13 cellular contexts compared by ENCODE assay signal in the genomic region with DNA sequence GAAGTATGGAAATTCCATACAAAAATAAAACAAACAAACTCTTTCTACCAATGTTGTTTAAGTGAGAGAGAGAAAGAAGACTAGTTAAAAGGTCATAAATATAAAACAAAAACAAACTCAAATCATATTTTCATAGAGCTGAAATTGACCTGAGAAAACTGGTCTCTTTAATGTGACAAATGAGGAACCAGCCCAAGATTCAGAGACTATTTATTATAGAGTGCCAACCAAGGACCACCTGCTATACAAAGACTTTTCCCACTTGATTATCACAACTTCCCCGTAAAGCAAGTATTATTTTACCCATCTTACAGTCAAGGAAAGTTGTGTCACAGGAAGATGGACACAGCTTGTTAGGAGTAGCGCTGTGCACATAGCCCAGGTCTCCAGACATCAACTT. TPM values are rescaled to one million over a fixed set of nuclear protein-coding genes. Genes with fewer than 3 reads are reported as not detected.
DNase-seq lines count a peak whose midpoint lies in the region; ATAC-seq and TF ChIP-seq lines count a peak whose summit lies in the region.
"Had no signal": no experiment of that assay in that cellular context is flagged by ENCODE, and none has a peak within 500 bp of the region (broad histone marks: within the 10 kb centered on the region; RNA-seq: fewer than 3 reads in every experiment).

No MANE protein-coding gene starts in this region.

- peaks cover 94 to 97% of the 10 kb centered on the region in 2 experiments for H3K4me1 ChIP-seq in neutrophil (ENCODE audit: control insufficient read depth in 1 of 2, insufficient read depth in 1 of 2, low read depth in 1 of 2, low read length in 1 of 2)
- H3K4me1 ChIP-seq: A549 had no signal

- no peak for DNase-seq in T-helper 2 cell treated with Interferon-gamma antibody and Interleukin-4, amounts not matched to agents 5 μg/mL and 100 μg/mL, for 36 hours (ENCODE audit: low spot score)
- DNase-seq in T-helper 2 cell (no peak), KBM-7 (peak; percentile 59), NCI-H1092 treated with DMSO at 0.1 percent for 48 hours (lab: John Stamatoyannopoulos, UW) (no peak), omental fat pad (ENCODE audit: low spot score) (no peak)
- DNase-seq in activated CD8-positive, alpha-beta T cell treated with anti-CD3 and anti-CD28 coated beads, Interleukin-2, amount 10 ng/mL, durations not matched to agents 7 days and 5 days, result no peak
- DNase-seq: DMS153, NCI-H446, right lobe of liver, upper lobe of left lung had no signal

- TF ChIP-seq CTCF in neutrophil (IDR thresholded peaks at IDR 0.05) (no peak), omental fat pad (IDR thresholded peaks at IDR 0.05) (no peak)

- POLR2A ChIA-PET in activated CD8-positive, alpha-beta T cell treated with anti-CD3 and anti-CD28 coated beads, Interleukin-2, amount 10 ng/mL, durations not matched to agents 7 days and 5 days (lab: Charles Lee), result interaction anchor here (0.6 to 10.4 kb wide), 5 partner anchors 10 to 98 kb away, joined by 3 to 226 read pairs (median 5); partner anchors contain the start of gene ANKRD44

- H3K4me3 ChIP-seq in neutrophil (ENCODE audit: low read depth in 1 of 2, low read length in 1 of 2), result peak overlapping the region; percentile 40 to 56
- H3K4me3 ChIP-seq: A549, right lobe of liver, upper lobe of left lung had no signal

- in situ Hi-C loops in KBM-7 (cut with MboI; ENCODE audit: low pct_unique_long_range_greater_than_20kb, low sequenced_read_pairs), result no loop called here

- peaks cover 68% of the 10 kb centered on the region for H3K36me3 Mint-ChIP-seq in T-helper 2 cell treated with Interferon-gamma antibody and Interleukin-4, amounts not matched to agents 5 μg/mL and 100 μg/mL, for 36 hours (ENCODE audit: low read depth)
- peaks cover 82% of the 10 kb centered on the region for H3K36me3 Mint-ChIP-seq in activated CD8-positive, alpha-beta T cell treated with anti-CD3 and anti-CD28 coated beads, Interleukin-2, amount 10 ng/mL, durations not matched to agents 7 days and 5 days (ENCODE audit: low read depth)

- H3K27ac ChIP-seq in neutrophil, result peak overlapping the region; percentile 99
- H3K27ac ChIP-seq: A549 had no signal

- H3K9me3 Mint-ChIP-seq in T-helper 2 cell treated with Interferon-gamma antibody and Interleukin-4, amounts not matched to agents 5 μg/mL and 100 μg/mL, for 36 hours, result peaks cover 13% of the 10 kb centered on the region
- no peaks in the 10 kb centered on the region for H3K9me3 Mint-ChIP-seq in activated CD8-positive, alpha-beta T cell treated with anti-CD3 and anti-CD28 coated beads, Interleukin-2, amount 10 ng/mL, durations not matched to agents 7 days and 5 days (ENCODE audit: insufficient read depth)

- no peaks in the 10 kb centered on the region for H3K9me3 ChIP-seq in neutrophil
- H3K9me3 ChIP-seq: A549, right lobe of liver, upper lobe of left lung had no signal

- peak overlapping the region; percentile 93 for H3K27ac Mint-ChIP-seq in T-helper 2 cell treated with Interferon-gamma antibody and Interleukin-4, amounts not matched to agents 5 μg/mL and 100 μg/mL, for 36 hours
- peak overlapping the region; percentile 91 for H3K27ac Mint-ChIP-seq in activated CD8-positive, alpha-beta T cell treated with anti-CD3 and anti-CD28 coated beads, Interleukin-2, amount 10 ng/mL, durations not matched to agents 7 days and 5 days

- no peaks in the 10 kb centered on the region for H3K27me3 Mint-ChIP-seq in T-helper 2 cell treated with Interferon-gamma antibody and Interleukin-4, amounts not matched to agents 5 μg/mL and 100 μg/mL, for 36 hours (ENCODE audit: low read depth)
- no peaks in the 10 kb centered on the region for H3K27me3 Mint-ChIP-seq in activated CD8-positive, alpha-beta T cell treated with anti-CD3 and anti-CD28 coated beads, Interleukin-2, amount 10 ng/mL, durations not matched to agents 7 days and 5 days (ENCODE audit: low read depth)

- no peaks in the 10 kb centered on the region for H3K27me3 ChIP-seq in neutrophil
- H3K27me3 ChIP-seq: right lobe of liver, upper lobe of left lung had no signal

- no peak for ATAC-seq in activated CD8-positive, alpha-beta T cell treated with anti-CD3 and anti-CD28 coated beads, Interleukin-2, amount 10 ng/mL, durations not matched to agents 7 days and 5 days
- ATAC-seq in omental fat pad (ENCODE audit: low FRiP score) (no peak), GM21723 (IDR thresholded peaks at IDR 0.05; ENCODE audit: unreplicated experiment) (no peak)
- ATAC-seq: A549, right lobe of liver had no signal

- CTCF ChIA-PET in activated CD8-positive, alpha-beta T cell treated with anti-CD3 and anti-CD28 coated beads, Interleukin-2, amount 10 ng/mL, durations not matched to agents 7 days and 5 days (lab: Charles Lee), result interaction anchor here (1.2 to 7.3 kb wide), 5 partner anchors 9 to 99 kb away, joined by 3 to 78 read pairs (median 7); partner anchors contain the start of gene ANKRD44

- H3K4me1 Mint-ChIP-seq in T-helper 2 cell treated with Interferon-gamma antibody and Interleukin-4, amounts not matched to agents 5 μg/mL and 100 μg/mL, for 36 hours (ENCODE audit: low read depth), result peaks cover 91% of the 10 kb centered on the region
- H3K4me1 Mint-ChIP-seq in activated CD8-positive, alpha-beta T cell treated with anti-CD3 and anti-CD28 coated beads, Interleukin-2, amount 10 ng/mL, durations not matched to agents 7 days and 5 days (ENCODE audit: low read depth), result peaks cover 97% of the 10 kb centered on the region

- H3K4me3 Mint-ChIP-seq in T-helper 2 cell treated with Interferon-gamma antibody and Interleukin-4, amounts not matched to agents 5 μg/mL and 100 μg/mL, for 36 hours, result peak overlapping the region; percentile 79
- peak overlapping the region; percentile 66 for H3K4me3 Mint-ChIP-seq in activated CD8-positive, alpha-beta T cell treated with anti-CD3 and anti-CD28 coated beads, Interleukin-2, amount 10 ng/mL, durations not matched to agents 7 days and 5 days

- H3K36me3 ChIP-seq in neutrophil, result peaks cover 3% of the 10 kb centered on the region
- H3K36me3 ChIP-seq: right lobe of liver, upper lobe of left lung had no signal

RNA-seq across cellular contexts. Expression of gene ANKRD44, which starts 13.3 kb away (rescaled TPM):
- total RNA-seq in activated CD8-positive, alpha-beta T cell treated with anti-CD3 and anti-CD28 coated beads, Interleukin-2, amount 10 ng/mL, durations not matched to agents 7 days and 5 days, result 100 to 1,000 TPM; 188 to 224 TPM
- 10 to 100 TPM; 18.4 to 56.3 (median 30.1) TPM for total RNA-seq in omental fat pad
